2 cellular contexts compared by ENCODE assay signal in genomic region chr1:43619314-43619790, GRCh38.
TF ChIP-seq lines count a peak whose summit lies in the region.

No MANE protein-coding gene starts in this region.

TF ChIP-seq in HepG2, 621 proteins besides CTCF, POLR2A, EP300 and RAD21:
- TF ChIP-seq ZBTB3 (CRISPR knock-in tag; IDR thresholded peaks at IDR 0.05; ENCODE audit: borderline replicate concordance, low read depth) (no peak), AGO2 (optimal IDR thresholded peaks at IDR 0.05; ENCODE audit: low read depth, low read length) (peak; percentile 12), SMARCE1 (IDR thresholded peaks at IDR 0.05; ENCODE audit: borderline replicate concordance) (no peak), DBP (CRISPR knock-in tag; IDR thresholded peaks at IDR 0.05; ENCODE audit: not compliant biosample characterization) (no peak), TP53 (CRISPR knock-in tag; conservative IDR thresholded peaks at IDR 0.05) (no peak), HDAC2 (CRISPR knock-in tag; IDR thresholded peaks at IDR 0.05) (no peak), ESRRA (CRISPR knock-in tag; IDR thresholded peaks at IDR 0.05; ENCODE audit: low read depth) (no peak), ZSCAN31 (CRISPR knock-in tag; IDR thresholded peaks at IDR 0.05; ENCODE audit: low read depth) (no peak)
TF ChIP-seq in HepG2: peak in this region for 1.

TF ChIP-seq in K562, 482 proteins besides CTCF, POLR2A, EP300 and RAD21:
- TF ChIP-seq ZBTB8A (IDR thresholded peaks at IDR 0.05; ENCODE audit: partially characterized antibody) (no peak), CBFA2T3 (IDR thresholded peaks at IDR 0.05) (no peak), NR3C1 (CRISPR knock-in tag; IDR thresholded peaks at IDR 0.05) (no peak), TFE3 (CRISPR knock-in tag; IDR thresholded peaks at IDR 0.05) (peak; percentile 24; the same call in 1 of the 2 replicates), USF2 (CRISPR knock-in tag; IDR thresholded peaks at IDR 0.05) (peak; percentile 69), ETS2 (tag; IDR thresholded peaks at IDR 0.05; ENCODE audit: borderline replicate concordance, poor library complexity, severe bottlenecking) (no peak), RAD51 (IDR thresholded peaks at IDR 0.05; ENCODE audit: borderline replicate concordance, low read depth) (0 out of 2 replicates have a peak, but pooled peaks have one; percentile 45), ZNF140 (CRISPR knock-in tag; IDR thresholded peaks at IDR 0.05) (no peak), GTF3C2 (IDR thresholded peaks at IDR 0.05; ENCODE audit: borderline replicate concordance, extremely low read depth, insufficient read length) (no peak)
- TF ChIP-seq, protein P1, sequence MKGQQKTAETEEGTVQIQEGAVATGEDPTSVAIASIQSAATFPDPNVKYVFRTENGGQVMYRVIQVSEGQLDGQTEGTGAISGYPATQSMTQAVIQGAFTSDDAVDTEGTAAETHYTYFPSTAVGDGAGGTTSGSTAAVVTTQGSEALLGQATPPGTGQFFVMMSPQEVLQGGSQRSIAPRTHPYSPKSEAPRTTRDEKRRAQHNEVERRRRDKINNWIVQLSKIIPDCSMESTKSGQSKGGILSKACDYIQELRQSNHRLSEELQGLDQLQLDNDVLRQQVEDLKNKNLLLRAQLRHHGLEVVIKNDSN (CRISPR knock-in tag; IDR thresholded peaks at IDR 0.05), result peak; percentile 65
TF ChIP-seq in K562: peak in this region for 4.
